ENCODE assay signal across 10 cellular contexts in genomic region chr19:6527893-6528543, GRCh38. TPM values are rescaled to one million over a fixed set of nuclear protein-coding genes. Genes with fewer than 3 reads are reported as not detected.
A peak's percentile ranks its signal among the peaks of the same experiment; 100 is the strongest.
DNase-seq lines count a peak whose midpoint lies in the region; ATAC-seq, FAIRE-seq and TF ChIP-seq lines count a peak whose summit lies in the region.
"Had no signal": no experiment of that assay in that cellular context is flagged by ENCODE, and none has a peak within 500 bp of the region (broad histone marks: within the 10 kb centered on the region; RNA-seq: fewer than 3 reads in every experiment).

No MANE protein-coding gene starts in this region.

- peak overlapping the region; percentile 99 for H3K27ac Mint-ChIP-seq in activated B cell treated with CpG ODN at 0.5 μM for 24 hours

- TF ChIP-seq CTCF in GM20000 (IDR thresholded peaks at IDR 0.05; ENCODE audit: extremely low read depth, missing control alignments) (no peak), activated B cell treated with CpG ODN at 0.5 μM for 24 hours (IDR thresholded peaks at IDR 0.05) (no peak), foreskin fibroblast (IDR thresholded peaks at IDR 0.05; ENCODE audit: low read depth, low read length) (no peak)

- ATAC-seq in HG03097 (IDR thresholded peaks at IDR 0.05; ENCODE audit: low FRiP score, unreplicated experiment): peak; percentile 45
- peak; percentile 70 for ATAC-seq in activated B cell treated with CpG ODN at 0.5 μM for 24 hours (ENCODE audit: low read depth)
- ATAC-seq: Panc1 had no signal

- peaks cover 62% of the 10 kb centered on the region for H3K4me1 Mint-ChIP-seq in activated B cell treated with CpG ODN at 0.5 μM for 24 hours

- H3K36me3 Mint-ChIP-seq in activated B cell treated with CpG ODN at 0.5 μM for 24 hours (ENCODE audit: low read depth): peaks cover 2% of the 10 kb centered on the region

- TF ChIP-seq POLR2A in GM12891 (IDR thresholded peaks at IDR 0.05; ENCODE audit: low read depth, low read length): no peak

- H3K4me3 Mint-ChIP-seq in activated B cell treated with CpG ODN at 0.5 μM for 24 hours: peak overlapping the region; percentile 79

- intact Hi-C loops in activated B cell treated with CpG ODN at 0.5 μM for 24 hours (cut with micrococcal nuclease): loop anchor here (1.0 kb wide), 2 partner anchors 10 to 24 kb away; no protein-coding TSS in a partner anchor

- CTCF ChIA-PET in activated B cell treated with CpG ODN at 0.5 μM for 24 hours (lab: Charles Lee): no interaction called here

- no peak overlapping the region for H3K4me3 ChIP-seq in foreskin fibroblast (ENCODE audit: low read depth in 1 of 2, low read length in 2 of 2)

- FAIRE-seq in GM12891 (lab: Jason Lieb, UNC): peak; percentile 92

- DNase-seq in GM12891 (ENCODE audit: insufficient read length, low spot score) (peak; percentile 59), GM20000 (ENCODE audit: low spot score) (peak; percentile 83), activated B cell treated with CpG ODN at 0.5 μM for 24 hours (peak; percentile 41), OCI-M1 (lab: John Stamatoyannopoulos, UW) (no peak), NCI-H2081 treated with DMSO at 0.1 percent for 48 hours (lab: John Stamatoyannopoulos, UW) (no peak), ecto neural progenitor cell (ENCODE audit: low spot score) (no peak), foreskin fibroblast (no peak)
- DNase-seq: activated CD8-positive, alpha-beta memory T cell treated with anti-CD3 and anti-CD28 coated beads, Interleukin-2, amount 50 U/mL, for 48 hours had no signal

- H3K27me3 Mint-ChIP-seq in activated B cell treated with CpG ODN at 0.5 μM for 24 hours: peaks cover 9% of the 10 kb centered on the region

- no peaks in the 10 kb centered on the region for H3K9me3 Mint-ChIP-seq in activated B cell treated with CpG ODN at 0.5 μM for 24 hours

- POLR2A ChIA-PET in activated B cell treated with CpG ODN at 0.5 μM for 24 hours (lab: Charles Lee): interaction anchor here (1.0 to 1.8 kb wide), 7 partner anchors 8 to 62 kb away, joined by 3 to 21 read pairs (median 6); no protein-coding TSS in a partner anchor

TF ChIP-seq in GM12891, 5 proteins besides CTCF, POLR2A, EP300 and RAD21:
- peak; percentile 84 for TF ChIP-seq PAX5 (IDR thresholded peaks at IDR 0.05; ENCODE audit: insufficient read depth, low read length, severe bottlenecking)
- peak; percentile 98 for TF ChIP-seq POU2F2 (IDR thresholded peaks at IDR 0.05; ENCODE audit: low read depth, low read length)
- 0 out of 2 replicates have a peak, but pooled peaks have one; percentile 35 for TF ChIP-seq TAF1 (IDR thresholded peaks at IDR 0.05; ENCODE audit: low read depth, low read length)
- no peak; the same call in none of the 2 replicates for TF ChIP-seq POLR2AphosphoS5 (IDR thresholded peaks at IDR 0.05; ENCODE audit: low read depth, low read length)
- TF ChIP-seq SPI1 (IDR thresholded peaks at IDR 0.05; ENCODE audit: low read depth, low read length): 0 out of 2 replicates have a peak, but pooled peaks have one; percentile 26

RNA-seq across cellular contexts. Expression of gene TNFSF9, which starts 2.8 kb away (rescaled TPM):
- polyA plus RNA-seq in GM12891 (2012; ENCODE audit: low read depth, missing spikeins): 64.1 TPM
- total RNA-seq in activated B cell treated with CpG ODN at 0.5 μM for 24 hours: 6.0 and 7.1 TPM in 2 replicates

RNA-seq across cellular contexts. Expression of gene TUBB4A, which starts 25.9 kb away (rescaled TPM):
- 8.6 TPM for polyA plus RNA-seq in GM12891 (2012; ENCODE audit: low read depth, missing spikeins)
- 13.2 and 16.8 TPM in 2 replicates for total RNA-seq in activated B cell treated with CpG ODN at 0.5 μM for 24 hours

RNA-seq across cellular contexts. Expression of gene DENND1C, which starts 46.4 kb away (rescaled TPM):
- polyA plus RNA-seq in GM12891 (2012; ENCODE audit: low read depth, missing spikeins): 44.4 TPM
- total RNA-seq in activated B cell treated with CpG ODN at 0.5 μM for 24 hours: 90.0 and 95.1 TPM in 2 replicates

Comparison
In these comparisons a context has a peak if more than half of its experiments do, and no peak if none do; other contexts are left out.
1. DNase-seq: peak in GM12891 (single experiment), GM20000 (single experiment) and activated B cell treated with CpG ODN at 0.5 μM for 24 hours (single experiment); none in OCI-M1 (single experiment), NCI-H2081 treated with DMSO at 0.1 percent for 48 hours (single experiment), ecto neural progenitor cell (single experiment) and foreskin fibroblast (0 of 2).